Comparison of ENCODE assay signal across 8 cellular contexts in the genomic region with DNA sequence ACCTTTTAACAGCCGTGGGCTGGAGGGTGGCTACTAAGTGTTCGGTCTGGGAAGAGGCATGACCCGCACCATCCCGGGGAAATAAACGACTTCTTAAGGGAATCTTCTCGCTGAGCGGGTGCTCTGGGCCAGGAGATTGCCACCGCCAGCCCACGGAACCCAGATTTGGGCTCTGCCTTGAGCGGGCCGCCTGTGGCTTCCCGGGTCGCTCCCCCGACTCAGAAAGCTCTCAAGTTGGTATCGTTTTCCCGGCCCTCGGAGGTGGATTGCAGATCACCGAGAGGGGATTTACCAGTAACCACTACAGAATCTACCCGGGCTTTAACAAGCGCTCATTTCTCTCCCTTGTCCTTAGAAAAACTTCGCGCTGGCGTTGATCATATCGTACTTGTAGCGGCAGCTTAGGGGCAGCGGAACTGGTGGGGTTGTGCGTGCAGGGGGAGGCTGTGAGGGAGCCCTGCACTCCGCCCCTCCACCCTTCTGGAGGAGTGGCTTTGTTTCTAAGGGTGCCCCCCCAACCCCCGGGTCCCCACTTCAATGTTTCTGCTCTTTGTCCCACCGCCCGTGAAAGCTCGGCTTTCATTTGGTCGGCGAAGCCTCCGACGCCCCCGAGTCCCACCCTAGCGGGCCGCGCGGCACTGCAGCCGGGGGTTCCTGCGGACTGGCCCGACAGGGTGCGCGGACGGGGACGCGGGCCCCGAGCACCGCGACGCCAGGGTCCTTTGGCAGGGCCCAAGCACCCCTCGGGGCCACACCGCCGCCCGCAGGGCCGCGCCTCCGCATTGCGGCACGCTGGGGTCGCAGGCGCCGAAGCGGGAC. TPM values are rescaled to one million over a fixed set of nuclear protein-coding genes. Genes with fewer than 3 reads are reported as not detected.
DNase-seq lines count a peak whose midpoint lies in the region; ATAC-seq and TF ChIP-seq lines count a peak whose summit lies in the region.

No MANE protein-coding gene starts in this region.

- H3K36me3 Mint-ChIP-seq in CD14-positive monocyte = peaks cover 3 to 8% of the 10 kb centered on the region in 2 donors

- H4K91ac ChIP-seq in IMR-90 (ENCODE audit: insufficient read depth, low read depth, low read length) = no peak overlapping the region

- no peak overlapping the region for H4K8ac ChIP-seq in IMR-90 (ENCODE audit: low read depth in 2 of 2, low read length in 2 of 2)

- intact Hi-C loops in CD14-positive monocyte (cut with micrococcal nuclease) (loop anchor here in 1 of 2 donors (2.0 kb wide), 1 partner anchor 44 kb away; no protein-coding TSS in a partner anchor), IMR-90 (cut with micrococcal nuclease) (no loop called here)

- peaks cover 61 to 78% (median 70%) of the 10 kb centered on the region in 3 donors for H3K27me3 Mint-ChIP-seq in CD14-positive monocyte (ENCODE audit: low read depth in 3 of 3)

- DNase-seq in CD14-positive monocyte (ENCODE audit: low spot score) (no peak), IMR-90 (no peak), astrocyte of the cerebellum (ENCODE audit: low read depth) (no peak), dermis blood vessel endothelial cell (no peak), midbrain (lab: John Stamatoyannopoulos, UW) (no peak)

- H2BK20ac ChIP-seq in IMR-90 (ENCODE audit: low read depth, low read length) = no peak overlapping the region

- peak overlapping the region; percentile 55 to 74 for H3K4me3 Mint-ChIP-seq in CD14-positive monocyte

- H3K9me3 Mint-ChIP-seq in CD14-positive monocyte = peaks cover 0 to 44% (median 18%) of the 10 kb centered on the region in 7 donors

- no peak overlapping the region for H2BK5ac ChIP-seq in IMR-90 (ENCODE audit: low read depth, low read length, poor library complexity, severe bottlenecking)

- peak overlapping the region; percentile 70 for H2AK9ac ChIP-seq in IMR-90 (replicated peaks; ENCODE audit: low read depth, low read length, poor library complexity)

- no peak overlapping the region for H3K9ac ChIP-seq in IMR-90 (ENCODE audit: low read depth, low read length)
- peak overlapping the region; percentile 57 for H3K9ac ChIP-seq in neural cell (ENCODE audit: low read length)

- peaks cover 48% of the 10 kb centered on the region for H3K4me1 Mint-ChIP-seq in CD14-positive monocyte

- H3K27ac Mint-ChIP-seq in CD14-positive monocyte = no peak overlapping the region

- H3K4me2 ChIP-seq in IMR-90 (ENCODE audit: low read depth, low read length) (no peak overlapping the region), neural cell (ENCODE audit: low read length) (no peak overlapping the region)

- TF ChIP-seq RAD21 in IMR-90 (IDR thresholded peaks at IDR 0.05; ENCODE audit: low read length) (no peak), neural cell (conservative IDR thresholded peaks at IDR 0.05) (no peak)

- in situ Hi-C loops in IMR-90 (cut with MboI; ENCODE audit: low sequenced_read_pairs) (loop anchor here (10.0 kb wide), 1 partner anchor 142 kb away; no protein-coding TSS in a partner anchor), astrocyte of the cerebellum (cut with HindIII; ENCODE audit: low sequenced_read_pairs) (no loop called here)

- H4K5ac ChIP-seq in IMR-90 (ENCODE audit: low read depth, low read length) = no peak overlapping the region

- H2AFZ ChIP-seq in IMR-90 (replicated peaks; ENCODE audit: low read length, poor library complexity) (peak overlapping the region; percentile 93), neural cell (ENCODE audit: low read depth, low read length) (no peak overlapping the region)

- H3K27me3 ChIP-seq in IMR-90 (ENCODE audit: control insufficient read depth, insufficient read depth, low read length) (peaks cover 40% of the 10 kb centered on the region), neural cell (ENCODE audit: insufficient read depth, low read depth, low read length) (peaks cover 57% of the 10 kb centered on the region)

- H3K4me3 ChIP-seq in IMR-90 (ENCODE audit: insufficient read depth, low read depth, low read length) (no peak overlapping the region), astrocyte of the cerebellum (ENCODE audit: low read depth, low read length) (peak overlapping the region; percentile 42), neural cell (ENCODE audit: low read length) (peak overlapping the region; percentile 61)

- TF ChIP-seq POLR2A in IMR-90 (IDR thresholded peaks at IDR 0.05; ENCODE audit: low read depth, low read length) = no peak

- H3K23ac ChIP-seq in IMR-90 (ENCODE audit: low read depth, low read length) = no peak overlapping the region

- no TSS peak for BruUV-seq in IMR-90 (replicated peaks; lab: Mats Ljungman, UMichigan)

- TF ChIP-seq CTCF in CD14-positive monocyte (IDR thresholded peaks at IDR 0.05) = no peak
- no peak for TF ChIP-seq CTCF in IMR-90 (conservative IDR thresholded peaks at IDR 0.05; ENCODE audit: low read depth, low read length)
- no peak for TF ChIP-seq CTCF in astrocyte of the cerebellum (IDR thresholded peaks at IDR 0.05; ENCODE audit: low read depth, low read length, missing control alignments)
- no peak for TF ChIP-seq CTCF in neural cell (IDR thresholded peaks at IDR 0.05; ENCODE audit: poor library complexity, severe bottlenecking)

- peaks cover 3 to 8% of the 10 kb centered on the region in 2 experiments; a peak in 3 of 4 replicates for H3K79me1 ChIP-seq in IMR-90 (ENCODE audit: low read depth in 1 of 2, low read length in 2 of 2)

- WGBS in IMR-90 (ENCODE audit: extremely low coverage in 2 of 2, insufficient read length in 1 of 2), 2 experiments = 18% methylated on average over 31 of the region's 66 CpGs; no CpG with 5 or more reads in 1 of the 2 experiments

- no peak overlapping the region for H3K56ac ChIP-seq in IMR-90 (ENCODE audit: extremely low read depth, insufficient read depth, low read length)

- no peak overlapping the region for H2AK5ac ChIP-seq in IMR-90 (ENCODE audit: low read depth, low read length)

- peaks cover under 1% of the 10 kb centered on the region for H3K79me2 ChIP-seq in neural cell (replicated peaks; ENCODE audit: insufficient read depth, low read length)

- peaks cover 8% of the 10 kb centered on the region for H4K20me1 ChIP-seq in IMR-90 (ENCODE audit: insufficient read depth, low read length)
- H4K20me1 ChIP-seq in neural cell (ENCODE audit: insufficient read depth) = peaks cover 4% of the 10 kb centered on the region

- H3K9me2 ChIP-seq in neural cell (ENCODE audit: insufficient read depth, low read length) = no peaks in the 10 kb centered on the region

- no peak overlapping the region for H2BK15ac ChIP-seq in IMR-90 (ENCODE audit: low read depth, low read length)

- no peaks in the 10 kb centered on the region for H3K9me1 ChIP-seq in IMR-90 (ENCODE audit: insufficient read depth, low read length)

- H3K4me1 ChIP-seq in IMR-90 (ENCODE audit: control insufficient read depth, insufficient read depth, low read length) = peaks cover 10% of the 10 kb centered on the region

- dilution Hi-C loops in IMR-90 (cut with HindIII; ENCODE audit: low sequenced_read_pairs, unreplicated experiment) = no loop called here

- CTCF ChIA-PET in IMR-90 (lab: Yijun Ruan, JAX) = no interaction called here

- H3K9me3 ChIP-seq in IMR-90 (ENCODE audit: control insufficient read depth, insufficient read depth, low read length) = peaks cover 6% of the 10 kb centered on the region; the same call in 1 of the 2 replicates
- H3K9me3 ChIP-seq in neural cell (ENCODE audit: low read length) = no peaks in the 10 kb centered on the region

- H3K14ac ChIP-seq in IMR-90 (replicated peaks; ENCODE audit: low read depth, low read length) = no peak overlapping the region

- H3K4ac ChIP-seq in IMR-90 (ENCODE audit: low read depth, low read length) = no peak overlapping the region

- ATAC-seq in IMR-90 (ENCODE audit: low read depth) (no peak), esophagus mucosa (no peak), GM18498 (IDR thresholded peaks at IDR 0.05; ENCODE audit: unreplicated experiment) (no peak)

- H3K27ac ChIP-seq in IMR-90 (ENCODE audit: insufficient read depth, low read length) (no peak overlapping the region), neural cell (ENCODE audit: low read length) (no peak overlapping the region)

- TF ChIP-seq EP300 in neural cell (conservative IDR thresholded peaks at IDR 0.05; ENCODE audit: poor library complexity, severe bottlenecking) = no peak

- H3K36me3 ChIP-seq in IMR-90 (ENCODE audit: control insufficient read depth, insufficient read depth, low read length) (no peaks in the 10 kb centered on the region), neural cell (ENCODE audit: insufficient read depth, low read length) (no peaks in the 10 kb centered on the region)

- POLR2A ChIA-PET in IMR-90 (lab: Charles Lee; ENCODE audit: unreplicated experiment) = no interaction called here

- H3F3A ChIP-seq in neural cell (ENCODE audit: insufficient read depth, low read length, poor library complexity, severe bottlenecking) = no peaks in the 10 kb centered on the region

- no peak overlapping the region for H3K18ac ChIP-seq in IMR-90 (ENCODE audit: low read depth, low read length)

- H2BK120ac ChIP-seq in IMR-90 (ENCODE audit: low read depth, low read length) = no peak overlapping the region

TF ChIP-seq in IMR-90, 13 proteins besides CTCF, POLR2A, EP300 and RAD21 (continues in another document):
- TF ChIP-seq RCOR1 (IDR thresholded peaks at IDR 0.05; ENCODE audit: insufficient replicate concordance, low read length) (no peak), MAZ (IDR thresholded peaks at IDR 0.05; ENCODE audit: borderline replicate concordance, low read depth, low read length) (no peak), FOS (IDR thresholded peaks at IDR 0.05; ENCODE audit: low read depth, low read length) (no peak), SMC3 (IDR thresholded peaks at IDR 0.05; ENCODE audit: low read depth, low read length) (no peak)

TF ChIP-seq in neural cell, 6 proteins besides CTCF, POLR2A, EP300 and RAD21 (continues in another document):
- TF ChIP-seq MXI1 (conservative IDR thresholded peaks at IDR 0.05; ENCODE audit: poor library complexity, severe bottlenecking) (no peak), POLR2AphosphoS5 (IDR thresholded peaks at IDR 0.05) (no peak), SMC3 (conservative IDR thresholded peaks at IDR 0.05; ENCODE audit: poor library complexity) (no peak)

RNA-seq across cellular contexts. Expression of gene CBX4, which starts 3.6 kb away (rescaled TPM):
- polyA plus RNA-seq in CD14-positive monocyte = 1 to 10 TPM; 1.4 to 3.6 TPM
- 3.2 and 5.3 TPM in 2 replicates for total RNA-seq in IMR-90 (2012; rRNA removed)
- 9.4 and 12.9 TPM in 2 replicates for polyA plus RNA-seq in IMR-90 (2012; rRNA removed)
- 13.2 and 18.5 TPM in 2 replicates for polyA plus RNA-seq in IMR-90 (2012; cell fraction: cytosol; rRNA removed)
- polyA plus RNA-seq in IMR-90 (2012; cell fraction: nucleus; rRNA removed; ENCODE audit: low replicate concordance) = 21.8 and 29.2 TPM in 2 replicates
- polyA plus RNA-seq in neural cell = 31.9 and 34.6 TPM in 2 replicates
- polyA minus RNA-seq in neural cell = 43.3 and 45.8 TPM in 2 replicates
- 25.2 TPM for total RNA-seq in esophagus mucosa
- total RNA-seq in dermis blood vessel endothelial cell = 11.1 and 13.5 TPM in 2 replicates

RNA-seq across cellular contexts. Expression of gene CBX8, which starts 46.0 kb away (rescaled TPM):
- polyA plus RNA-seq in CD14-positive monocyte = 1 to 10 TPM; 2.5 TPM
- total RNA-seq in IMR-90 (2012; rRNA removed) = 5.3 and 5.4 TPM in 2 replicates
- polyA plus RNA-seq in IMR-90 (2012; rRNA removed) = 2.4 and 3.2 TPM in 2 replicates
- 0.49 and 1.0 TPM in 2 replicates for polyA plus RNA-seq in IMR-90 (2012; cell fraction: cytosol; rRNA removed)
- polyA plus RNA-seq in IMR-90 (2012; cell fraction: nucleus; rRNA removed; ENCODE audit: low replicate concordance) = 1.4 and 2.6 TPM in 2 replicates
- 15.4 and 27.6 TPM in 2 replicates for polyA plus RNA-seq in neural cell
- 26.4 and 33.8 TPM in 2 replicates for polyA minus RNA-seq in neural cell
- total RNA-seq in esophagus mucosa = 3.8 TPM
- total RNA-seq in dermis blood vessel endothelial cell = 2.7 and 5.1 TPM in 2 replicates
